Comparison of ENCODE assay signal across 31 cellular contexts in the genomic region with DNA sequence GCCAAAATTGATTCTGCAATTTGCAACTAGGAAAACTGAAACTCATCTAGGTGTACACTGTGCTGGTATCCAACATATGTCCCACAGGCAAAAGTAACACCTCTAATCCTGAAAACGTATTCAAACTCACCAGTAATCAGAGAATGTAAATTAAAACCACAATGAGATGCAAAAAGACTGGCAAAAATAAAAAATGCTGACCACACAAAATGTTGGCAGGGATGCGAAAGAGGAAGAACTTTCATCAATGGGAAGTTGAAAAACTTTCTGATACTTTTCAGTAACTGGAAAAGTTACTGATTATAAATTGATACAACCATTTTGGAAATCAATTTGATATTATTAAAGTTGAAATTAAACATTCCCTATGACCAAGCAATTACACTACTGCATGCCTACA. TPM values are rescaled to one million over a fixed set of nuclear protein-coding genes. Genes with fewer than 3 reads are reported as not detected.
"Had no signal": no experiment of that assay in that cellular context is flagged by ENCODE, and none has a peak within 500 bp of the region (broad histone marks: within the 10 kb centered on the region; RNA-seq: fewer than 3 reads in every experiment).

No MANE protein-coding gene starts in this region.

- H3K36me3 ChIP-seq: brain microvascular endothelial cell had no signal

- ATAC-seq: activated naive CD4-positive, alpha-beta T cell treated with anti-CD3 and anti-CD28 coated beads, Interleukin-2, amount 50 U/mL, for 72 hours; activated T-cell treated with anti-CD3 and anti-CD28 coated beads, Interleukin-2, amount 50 U/mL, for 72 hours; foreskin keratinocyte; gastrocnemius medialis; heart left ventricle; WTC11 had no signal

- H3K27ac ChIP-seq: ascending aorta, brain microvascular endothelial cell, coronary artery, dorsolateral prefrontal cortex, esophagus muscularis mucosa, foreskin keratinocyte, gastrocnemius medialis, heart left ventricle, VCaP had no signal

- H3K27me3 ChIP-seq: ascending aorta, brain microvascular endothelial cell, dorsolateral prefrontal cortex, esophagus muscularis mucosa, foreskin keratinocyte, gastrocnemius medialis, heart left ventricle had no signal

- H3K4me3 ChIP-seq: ascending aorta, coronary artery, dorsolateral prefrontal cortex, esophagus muscularis mucosa, gastrocnemius medialis, heart left ventricle had no signal

- H3K9me3 ChIP-seq: ascending aorta, esophagus muscularis mucosa, gastrocnemius medialis, heart left ventricle had no signal

- FAIRE-seq: bronchial epithelial cell, TTC549 had no signal

- H3K4me1 ChIP-seq: ascending aorta, foreskin keratinocyte, gastrocnemius medialis had no signal

- DNase-seq: activated CD4-positive, alpha-beta memory T cell treated with anti-CD3 and anti-CD28 coated beads, Interleukin-2, amount 10 ng/mL, durations not matched to agents 7 days and 5 days; activated CD4-positive, alpha-beta T cell treated with anti-CD3 and anti-CD28 coated beads for 1 hour; activated CD4-positive, alpha-beta T cell treated with anti-CD3 and anti-CD28 coated beads for 4 hours; activated CD4-positive, alpha-beta T cell treated with anti-CD3 and anti-CD28 coated beads, Interleukin-2, amount 10 ng/mL, durations not matched to agents 7 days and 5 days; activated CD4-positive, alpha-beta T cell treated with anti-CD3 and anti-CD28 coated beads, Interleukin-2, amount 50 U/mL, for 4 hours; activated CD8-positive, alpha-beta memory T cell treated with anti-CD3 and anti-CD28 coated beads, Interleukin-2, amount 50 U/mL, for 48 hours; activated gamma-delta T cell; activated naive CD4-positive, alpha-beta T cell; activated naive CD4-positive, alpha-beta T cell treated with anti-CD3 and anti-CD28 coated beads, Interleukin-2, amount 10 ng/mL, durations not matched to agents 7 days and 5 days; activated naive CD8-positive, alpha-beta T cell treated with anti-CD3 and anti-CD28 coated beads, Interleukin-2, amount 10 ng/mL, durations not matched to agents 7 days and 5 days; activated T-cell treated with anti-CD3 and anti-CD28 coated beads for 4 hours; activated T-cell treated with anti-CD3 and anti-CD28 coated beads, Interleukin-2, amount 50 U/mL, for 24 hours; activated T-cell treated with anti-CD3 and anti-CD28 coated beads, Interleukin-2, amount 50 U/mL, for 72 hours; brain microvascular endothelial cell; dorsolateral prefrontal cortex; effector memory CD4-positive, alpha-beta T cell; endodermal cell; erythroblast; foreskin keratinocyte; gastrocnemius medialis; glutamatergic neuron; heart left ventricle; T-helper 2 cell had no signal

RNA-seq across cellular contexts. Expression of a gene that starts 20.1 kb away (rescaled TPM):
- total RNA-seq: ascending aorta had no signal
